Comparison of ENCODE assay signal across 8 cellular contexts in genomic region chr7:100706672-100707311, GRCh38. TPM values are rescaled to one million over a fixed set of nuclear protein-coding genes. Genes with fewer than 3 reads are reported as not detected.
DNase-seq lines count a peak whose midpoint lies in the region; ATAC-seq, FAIRE-seq and TF ChIP-seq lines count a peak whose summit lies in the region.

No MANE protein-coding gene starts in this region.

- FAIRE-seq in GM12892 (lab: Jason Lieb, UNC) = no peak

- H3K9me3 ChIP-seq in right lobe of liver = no peaks in the 10 kb centered on the region

- WGBS in right lobe of liver (ENCODE audit: insufficient coverage, low coverage, low lambda C conversion rate, missing lambda C conversion rate) = 12% methylated on average over 15 of the region's 34 CpGs

- no peak for TF ChIP-seq POLR2A in right lobe of liver (IDR thresholded peaks at IDR 0.05)
- TF ChIP-seq POLR2A in GM12892 (IDR thresholded peaks at IDR 0.05; ENCODE audit: low read depth, low read length) = no peak

- peak overlapping the region; percentile 95 for H3K4me3 Mint-ChIP-seq in activated T-cell treated with anti-CD3 and anti-CD28 coated beads, Interleukin-2, amount 50 U/mL, for 24 hours
- peak overlapping the region; percentile 98 for H3K4me3 Mint-ChIP-seq in type B pancreatic cell

- H3K27me3 ChIP-seq in right lobe of liver = no peaks in the 10 kb centered on the region

- peak overlapping the region; percentile 97 for H3K27ac Mint-ChIP-seq in activated T-cell treated with anti-CD3 and anti-CD28 coated beads, Interleukin-2, amount 50 U/mL, for 24 hours
- peak overlapping the region; percentile 92 for H3K27ac Mint-ChIP-seq in type B pancreatic cell

- H3K36me3 ChIP-seq in right lobe of liver = no peaks in the 10 kb centered on the region

- H3K4me1 ChIP-seq in right lobe of liver = peaks cover 0 to 39% (median 11%) of the 10 kb centered on the region in 4 donors

- TF ChIP-seq CTCF in astrocyte of the spinal cord (IDR thresholded peaks at IDR 0.05; ENCODE audit: low read depth, low read length) (no peak), right lobe of liver (IDR thresholded peaks at IDR 0.05) (no peak), type B pancreatic cell (conservative IDR thresholded peaks at IDR 0.05) (no peak)

- H3K36me3 Mint-ChIP-seq in activated T-cell treated with anti-CD3 and anti-CD28 coated beads, Interleukin-2, amount 50 U/mL, for 24 hours (ENCODE audit: low read depth) = peaks cover 33% of the 10 kb centered on the region
- peaks cover 3% of the 10 kb centered on the region for H3K36me3 Mint-ChIP-seq in type B pancreatic cell

- H3K27ac ChIP-seq in right lobe of liver = peak overlapping the region; percentile 86 to 89 (median 86)

- ATAC-seq in right lobe of liver = peak in 3 of 4 donors; percentile 0 to 4 (median 1)
- no peak for ATAC-seq in HG02610 (IDR thresholded peaks at IDR 0.05; ENCODE audit: unreplicated experiment)

- no peak for DNase-seq in activated T-cell treated with anti-CD3 and anti-CD28 coated beads, Interleukin-2, amount 50 U/mL, for 24 hours
- DNase-seq in activated T-cell treated with anti-CD3 and anti-CD28 coated beads for 4 hours (no peak), astrocyte of the spinal cord (ENCODE audit: low read depth, low spot score) (no peak), right lobe of liver (peak in 2 of 3 donors; percentile 67 to 73), type B pancreatic cell (ENCODE audit: extremely low spot score, unreplicated experiment) (no peak), cortex of kidney (lab: John Stamatoyannopoulos, UW) (no peak), GM12892 (ENCODE audit: insufficient read length) (no peak)

- no peaks in the 10 kb centered on the region for H3K27me3 Mint-ChIP-seq in activated T-cell treated with anti-CD3 and anti-CD28 coated beads, Interleukin-2, amount 50 U/mL, for 24 hours
- H3K27me3 Mint-ChIP-seq in type B pancreatic cell = peaks cover 2% of the 10 kb centered on the region

- no peaks in the 10 kb centered on the region for H3K9me3 Mint-ChIP-seq in activated T-cell treated with anti-CD3 and anti-CD28 coated beads, Interleukin-2, amount 50 U/mL, for 24 hours
- no peaks in the 10 kb centered on the region for H3K9me3 Mint-ChIP-seq in type B pancreatic cell

- peaks cover 20% of the 10 kb centered on the region for H3K4me1 Mint-ChIP-seq in activated T-cell treated with anti-CD3 and anti-CD28 coated beads, Interleukin-2, amount 50 U/mL, for 24 hours (ENCODE audit: low read depth)
- H3K4me1 Mint-ChIP-seq in type B pancreatic cell (ENCODE audit: unreplicated experiment) = peaks cover 4% of the 10 kb centered on the region

- in situ Hi-C loops in astrocyte of the spinal cord (cut with HindIII; ENCODE audit: low sequenced_read_pairs) = no loop called here

- intact Hi-C loops in right lobe of liver (cut with DNase I) = no loop called here

- H3K4me3 ChIP-seq in astrocyte of the spinal cord (ENCODE audit: low read depth, low read length) (peak overlapping the region; percentile 82), right lobe of liver (peak overlapping the region; percentile 87 to 94 (median 94))

RNA-seq across cellular contexts. Expression of gene POP7, which starts 0.9 kb away (rescaled TPM):
- total RNA-seq in right lobe of liver = 10 to 100 TPM; 13.0 to 52.2 (median 29.2) TPM
- total RNA-seq in type B pancreatic cell (ENCODE audit: low replicate concordance) = 39.2 and 41.0 TPM in 2 replicates
- 32.7 TPM for polyA plus RNA-seq in GM12892 (2012; ENCODE audit: missing spikeins)

RNA-seq across cellular contexts. Expression of gene GIGYF1, which starts 12.7 kb away (rescaled TPM):
- 10 to 100 TPM in 4 of 6 experiments, 1 to 10 TPM in 2; 6.6 to 25.1 (median 15.5) TPM for total RNA-seq in right lobe of liver
- 49.5 and 79.4 TPM in 2 replicates for total RNA-seq in type B pancreatic cell (ENCODE audit: low replicate concordance)
- polyA plus RNA-seq in GM12892 (2012; ENCODE audit: missing spikeins) = 11.9 TPM

RNA-seq across cellular contexts. Expression of gene EPO, which starts 13.5 kb away (rescaled TPM):
- total RNA-seq in right lobe of liver (10 to 100 TPM in 3 of 6 experiments, 1 to 10 TPM in 1, under 1 TPM in 2; 0.20 to 84.5 (median 12.7) TPM), type B pancreatic cell (ENCODE audit: low replicate concordance) (0.22 and 0.40 TPM in 2 replicates)
- polyA plus RNA-seq in GM12892 (2012; ENCODE audit: missing spikeins) = not detected

RNA-seq across cellular contexts. Expression of gene ZAN, which starts 26.6 kb away (rescaled TPM):
- total RNA-seq in right lobe of liver (under 1 TPM in 2 of 6 experiments, not detected in 4; 0.02 to 0.31 TPM), type B pancreatic cell (ENCODE audit: low replicate concordance) (not detected in 2 replicates)
- not detected for polyA plus RNA-seq in GM12892 (2012; ENCODE audit: missing spikeins)

RNA-seq across cellular contexts. Expression of gene GNB2, which starts 33.3 kb away (rescaled TPM):
- total RNA-seq in right lobe of liver (100 to 1,000 TPM in 3 of 6 experiments, 10 to 100 TPM in 3; 75.6 to 133 (median 106) TPM), type B pancreatic cell (ENCODE audit: low replicate concordance) (179 and 203 TPM in 2 replicates)
- 102 TPM for polyA plus RNA-seq in GM12892 (2012; ENCODE audit: missing spikeins)

Comparison
In these comparisons a context has a peak if more than half of its experiments do, and no peak if none do; other contexts are left out.
1. DNase-seq: peak in right lobe of liver (2 of 3); none in activated T-cell treated with anti-CD3 and anti-CD28 coated beads, Interleukin-2, amount 50 U/mL, for 24 hours (single experiment), activated T-cell treated with anti-CD3 and anti-CD28 coated beads for 4 hours (single experiment), astrocyte of the spinal cord (single experiment), type B pancreatic cell (single experiment), cortex of kidney (single experiment) and GM12892 (single experiment).